ENCODE assay signal across 9 cellular contexts in genomic region chrX:154021131-154021611, GRCh38.
DNase-seq lines count a peak whose midpoint lies in the region; ATAC-seq and TF ChIP-seq lines count a peak whose summit lies in the region.
"Had no signal": no experiment of that assay in that cellular context is flagged by ENCODE, and none has a peak within 500 bp of the region (broad histone marks: within the 10 kb centered on the region; RNA-seq: fewer than 3 reads in every experiment).

No MANE protein-coding gene starts in this region.

- TF ChIP-seq CTCF in OCI-LY1 (IDR thresholded peaks at IDR 0.05; ENCODE audit: low read length), result no peak

- H3K27ac ChIP-seq in OCI-LY1 (ENCODE audit: low read depth, low read length, poor library complexity, severe bottlenecking), result peak overlapping the region; percentile 88
- H3K27ac ChIP-seq in rectal smooth muscle tissue (ENCODE audit: low read depth, low read length), result peak overlapping the region; percentile 71

- DNase-seq in GM03348 (ENCODE audit: low spot score) (peak; percentile 55), cerebellar nuclear complex (lab: John Stamatoyannopoulos, UW) (peak; percentile 4 to 15), NCI-H1048 (lab: John Stamatoyannopoulos, UW) (no peak)
- no peak for DNase-seq in activated CD4-positive, alpha-beta T cell treated with anti-CD3 and anti-CD28 coated beads for 4 hours
- DNase-seq: heart left ventricle had no signal

- H3K4me1 ChIP-seq in OCI-LY1 (ENCODE audit: insufficient read depth, low read length, severe bottlenecking) (peaks cover 43% of the 10 kb centered on the region), rectal smooth muscle tissue (ENCODE audit: control insufficient read depth, insufficient read depth, low read length) (no peaks in the 10 kb centered on the region)

- peak overlapping the region; percentile 96; the same call in 1 of the 2 replicates for H3K9ac ChIP-seq in OCI-LY1 (ENCODE audit: low read length)
- H3K9ac ChIP-seq in rectal smooth muscle tissue (ENCODE audit: low read length), result no peak overlapping the region

- H3K9me2 ChIP-seq in OCI-LY1 (ENCODE audit: low read depth, low read length), result no peaks in the 10 kb centered on the region

- H3K4me3 ChIP-seq in OCI-LY1 (ENCODE audit: low read depth, low read length, poor library complexity, severe bottlenecking) (peak overlapping the region; percentile 84), rectal smooth muscle tissue (ENCODE audit: low read length) (no peak overlapping the region)

- no peaks in the 10 kb centered on the region for H3K9me3 ChIP-seq in OCI-LY1 (ENCODE audit: low read length)
- H3K9me3 ChIP-seq: heart left ventricle had no signal

- H3K27me3 ChIP-seq in OCI-LY1 (ENCODE audit: insufficient read depth, low read length) (no peaks in the 10 kb centered on the region), rectal smooth muscle tissue (ENCODE audit: control insufficient read depth, insufficient read depth, low read length) (peaks cover 2% of the 10 kb centered on the region)

- H3K36me3 ChIP-seq in OCI-LY1 (ENCODE audit: insufficient read depth, low read length) (peaks cover 25% of the 10 kb centered on the region), rectal smooth muscle tissue (ENCODE audit: control insufficient read depth, insufficient read depth, low read length) (no peaks in the 10 kb centered on the region)

- H3K79me2 ChIP-seq in OCI-LY1 (ENCODE audit: insufficient read depth, low read length), result no peaks in the 10 kb centered on the region

- H3F3A ChIP-seq in OCI-LY1 (ENCODE audit: insufficient read depth, low read length), result no peaks in the 10 kb centered on the region

- H4K20me1 ChIP-seq in OCI-LY1 (ENCODE audit: insufficient read depth, low read length), result no peaks in the 10 kb centered on the region

- H3K4me2 ChIP-seq in OCI-LY1 (ENCODE audit: low read length), result peak overlapping the region; percentile 88

- no peak overlapping the region for H2AFZ ChIP-seq in OCI-LY1 (ENCODE audit: low read length)

- ATAC-seq in HG02870 (IDR thresholded peaks at IDR 0.05; ENCODE audit: unreplicated experiment), result no peak
- ATAC-seq in HG03378 (IDR thresholded peaks at IDR 0.05; ENCODE audit: unreplicated experiment), result no peak

Comparison
In these comparisons a context has a peak if more than half of its experiments do, and no peak if none do; other contexts are left out.
1. DNase-seq: peak in GM03348 (single experiment) and cerebellar nuclear complex (2 of 2); none in NCI-H1048 (single experiment) and activated CD4-positive, alpha-beta T cell treated with anti-CD3 and anti-CD28 coated beads for 4 hours (0 of 2).